In the genomic region with DNA sequence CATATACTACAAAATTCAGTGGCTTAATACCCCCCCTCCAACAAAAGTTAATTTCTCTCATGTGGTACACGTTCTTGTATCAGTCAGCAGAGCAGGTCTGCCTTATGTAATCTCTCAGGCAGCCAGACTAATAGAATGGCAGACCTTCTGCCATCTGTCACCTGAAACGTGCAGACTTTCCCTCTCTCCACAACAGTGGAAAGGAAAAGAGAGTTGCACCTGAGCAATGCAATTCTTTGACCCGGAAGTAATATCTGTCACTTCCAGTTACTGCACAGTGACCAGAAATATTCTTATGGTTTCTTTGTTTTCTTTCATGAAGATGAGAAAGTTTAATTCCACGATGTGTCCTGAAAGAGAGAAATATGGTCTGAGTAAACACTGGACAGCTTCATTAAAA, we compare ENCODE assay signal across 24 cellular contexts. TPM values are rescaled to one million over a fixed set of nuclear protein-coding genes. Genes with fewer than 3 reads are reported as not detected.
DNase-seq lines count a peak whose midpoint lies in the region; ATAC-seq, FAIRE-seq and TF ChIP-seq lines count a peak whose summit lies in the region.
"Had no signal": no experiment of that assay in that cellular context is flagged by ENCODE, and none has a peak within 500 bp of the region (broad histone marks: within the 10 kb centered on the region; RNA-seq: fewer than 3 reads in every experiment).

No MANE protein-coding gene starts in this region.

- WGBS in HepG2 (ENCODE audit: low lambda C conversion rate) = 9% methylated on average over 4 of the region's 4 CpGs
- WGBS in right lobe of liver (ENCODE audit: insufficient coverage, low coverage, low lambda C conversion rate, missing lambda C conversion rate) = 40% methylated on average over 4 of the region's 4 CpGs
- 0% methylated on average over 4 of the region's 4 CpGs for WGBS in K562 (ENCODE audit: insufficient coverage, low coverage, missing lambda C conversion rate)

- no peaks in the 10 kb centered on the region for H3K36me3 Mint-ChIP-seq in activated naive CD4-positive, alpha-beta T cell treated with anti-CD3 and anti-CD28 coated beads, Interleukin-2, amount 50 U/mL, for 72 hours
- H3K36me3 Mint-ChIP-seq: CD8-positive, alpha-beta memory T cell had no signal

- no peaks in the 10 kb centered on the region for H3K79me2 ChIP-seq in HepG2 (ENCODE audit: insufficient read depth, low read length)
- no peaks in the 10 kb centered on the region for H3K79me2 ChIP-seq in K562 (ENCODE audit: control insufficient read depth, insufficient read depth, low read length)

- intact Hi-C loops in HepG2 (cut with micrococcal nuclease; ENCODE audit: unreplicated experiment) = no loop called here
- intact Hi-C loops in right lobe of liver (cut with DNase I) = no loop called here
- intact Hi-C loops in K562 (cut with micrococcal nuclease) = no loop called here
- intact Hi-C loops in posterior vena cava (cut with DNase I) = no loop called here

- H3K9ac ChIP-seq in HepG2 (ENCODE audit: insufficient read depth, low read depth, low read length) (no peak overlapping the region), K562 (ENCODE audit: insufficient read depth in 1 of 2, low read depth in 2 of 2, low read length in 2 of 2) (no peak overlapping the region)
- H3K9ac ChIP-seq: GM23248 had no signal

- no peaks in the 10 kb centered on the region for H3K9me3 Mint-ChIP-seq in activated naive CD4-positive, alpha-beta T cell treated with anti-CD3 and anti-CD28 coated beads, Interleukin-2, amount 50 U/mL, for 72 hours
- H3K9me3 Mint-ChIP-seq: CD8-positive, alpha-beta memory T cell had no signal

- H3K9me3 ChIP-seq in HepG2 (ENCODE audit: low read length) (no peaks in the 10 kb centered on the region), right lobe of liver (no peaks in the 10 kb centered on the region), K562 (replicated peaks; ENCODE audit: control insufficient read depth, insufficient read depth, low read depth, low read length) (no peaks in the 10 kb centered on the region)
- H3K9me3 ChIP-seq: HAP-1, SJSA1 had no signal

- POLR2A ChIA-PET in HepG2 (lab: Yijun Ruan, JAX) (no interaction called here), K562 (lab: Yijun Ruan, JAX) (no interaction called here)

- H3K4me2 ChIP-seq in HepG2 (ENCODE audit: low read depth, low read length) = no peak overlapping the region
- no peak overlapping the region for H3K4me2 ChIP-seq in K562 (ENCODE audit: insufficient read depth, low read length)

- H3K36me3 ChIP-seq in HepG2 (replicated peaks in 1 of 2; ENCODE audit: control insufficient read depth in 1 of 2, insufficient read depth in 2 of 2, low read length in 2 of 2) (no peaks in the 10 kb centered on the region), right lobe of liver (no peaks in the 10 kb centered on the region), K562 (ENCODE audit: control insufficient read depth, insufficient read depth, low read length) (no peaks in the 10 kb centered on the region)
- H3K36me3 ChIP-seq: HAP-1, SJSA1 had no signal

- FAIRE-seq in HepG2 (lab: Jason Lieb, UNC) (no peak), K562 (lab: Jason Lieb, UNC) (no peak)
- FAIRE-seq: GM12878, GM19239 had no signal

- H3K4me1 ChIP-seq in HepG2 (ENCODE audit: insufficient read depth, low read length) (no peaks in the 10 kb centered on the region), right lobe of liver (no peaks in the 10 kb centered on the region), K562 (replicated peaks in 1 of 2; ENCODE audit: control insufficient read depth in 2 of 2, insufficient read depth in 2 of 2, low read length in 2 of 2) (no peaks in the 10 kb centered on the region)
- H3K4me1 ChIP-seq: HAP-1 had no signal

- no peak for TF ChIP-seq EP300 in HepG2 (IDR thresholded peaks at IDR 0.05; ENCODE audit: low read depth in 2 of 2, low read length in 2 of 2)
- TF ChIP-seq EP300 in HepG2 (CRISPR knock-in tag; IDR thresholded peaks at IDR 0.05; ENCODE audit: borderline replicate concordance) = no peak
- no peak for TF ChIP-seq EP300 in K562 (IDR thresholded peaks at IDR 0.05; ENCODE audit: low read length)

- H3K27ac Mint-ChIP-seq in activated naive CD4-positive, alpha-beta T cell treated with anti-CD3 and anti-CD28 coated beads, Interleukin-2, amount 50 U/mL, for 72 hours = no peak overlapping the region
- H3K27ac Mint-ChIP-seq: CD8-positive, alpha-beta memory T cell; T-helper 17 cell had no signal

- in situ Hi-C loops in HepG2 (cut with HindIII; ENCODE audit: extremely low pct_ligation_motif_present, low pct_unique_long_range_greater_than_20kb) = no loop called here
- in situ Hi-C loops in K562 (cut with MboI) = no loop called here

- DNase-seq in HepG2 (ENCODE audit: low spot score) (no peak), right lobe of liver (no peak), NCI-H2171 (lab: John Stamatoyannopoulos, UW) (peak; percentile 77), K562 (ENCODE audit: extremely low read depth in 1 of 4, low spot score in 3 of 4) (no peak), hippocampal formation (lab: John Stamatoyannopoulos, UW) (no peak), posterior vena cava (ENCODE audit: low spot score) (no peak)
- no peak for DNase-seq in activated naive CD4-positive, alpha-beta T cell treated with anti-CD3 and anti-CD28 coated beads, Interleukin-2, amount 50 U/mL, for 72 hours (ENCODE audit: low spot score in 2 of 2)
- DNase-seq: ACHN; CD8-positive, alpha-beta memory T cell; GF-D8; GM23248; NCI-H1048; NCI-H1436 treated with DMSO at 0.1 percent for 48 hours; NCI-H2081; NCI-H226; NCI-H774; T-helper 17 cell had no signal

- TF ChIP-seq RAD21 in HepG2 (CRISPR knock-in tag; IDR thresholded peaks at IDR 0.05) (no peak), K562 (CRISPR knock-in tag; conservative IDR thresholded peaks at IDR 0.05 in 1 of 2, IDR thresholded peaks at IDR 0.05 in 1 of 2) (no peak)

- H3K4me3 ChIP-seq in HepG2 (replicated peaks in 1 of 3; ENCODE audit: insufficient read depth in 1 of 3, low read depth in 2 of 3, low read length in 3 of 3) = no peak overlapping the region
- no peak overlapping the region for H3K4me3 ChIP-seq in right lobe of liver
- no peak overlapping the region for H3K4me3 ChIP-seq in K562
- H3K4me3 ChIP-seq: GM12878, GM23248, HAP-1, SJSA1 had no signal

- H3K27ac ChIP-seq in HepG2 (ENCODE audit: extremely low read length, insufficient read depth, low read length) (no peak overlapping the region), right lobe of liver (no peak overlapping the region), K562 (ENCODE audit: extremely low read depth, low read depth, low read length) (no peak overlapping the region)
- H3K27ac ChIP-seq: GM23248, SJSA1 had no signal

- no peaks in the 10 kb centered on the region for H3K9me1 ChIP-seq in K562 (ENCODE audit: control insufficient read depth, insufficient read depth, low read length)

- TF ChIP-seq POLR2A in HepG2 (IDR thresholded peaks at IDR 0.05; ENCODE audit: insufficient read depth in 1 of 2, low read depth in 2 of 2, low read length in 2 of 2) (no peak), right lobe of liver (IDR thresholded peaks at IDR 0.05) (no peak), K562 (conservative IDR thresholded peaks at IDR 0.05) (no peak)

- H2AFZ ChIP-seq in HepG2 (ENCODE audit: low read length) (no peak overlapping the region), K562 (ENCODE audit: low read depth, low read length) (no peak overlapping the region)
- H2AFZ ChIP-seq: GM23248 had no signal

- no peaks in the 10 kb centered on the region for H4K20me1 ChIP-seq in HepG2 (ENCODE audit: insufficient read depth, low read length)
- no peaks in the 10 kb centered on the region for H4K20me1 ChIP-seq in K562 (replicated peaks; ENCODE audit: control insufficient read depth, insufficient read depth, low read length)

- no peaks in the 10 kb centered on the region for H3K27me3 ChIP-seq in HepG2 (ENCODE audit: control insufficient read depth in 1 of 2, insufficient read depth in 2 of 2, low read length in 2 of 2)
- no peaks in the 10 kb centered on the region for H3K27me3 ChIP-seq in right lobe of liver
- H3K27me3 ChIP-seq in K562 (ENCODE audit: control insufficient read depth in 2 of 2, insufficient read depth in 2 of 2, low read length in 2 of 2) = no peaks in the 10 kb centered on the region
- H3K27me3 ChIP-seq: SJSA1 had no signal

- TF ChIP-seq CTCF in HepG2 (CRISPR knock-in tag; IDR thresholded peaks at IDR 0.05) (no peak), right lobe of liver (IDR thresholded peaks at IDR 0.05) (no peak), K562 (IDR thresholded peaks at IDR 0.05 in 2 of 3, conservative IDR thresholded peaks at IDR 0.05 in 1 of 3; ENCODE audit: insufficient read depth in 2 of 3, low read depth in 1 of 3, low read length in 3 of 3) (no peak)

- CTCF ChIA-PET in HepG2 (lab: Yijun Ruan, JAX; ENCODE audit: low intra/inter-chr PET ratio, low total read pairs) = no interaction called here
- CTCF ChIA-PET in K562 (lab: Yijun Ruan, JAX; ENCODE audit: low intra/inter-chr PET ratio) = no interaction called here

- ATAC-seq in HepG2 = no peak
- no peak for ATAC-seq in right lobe of liver
- ATAC-seq in K562 = no peak
- no peak for ATAC-seq in activated naive CD4-positive, alpha-beta T cell treated with anti-CD3 and anti-CD28 coated beads, Interleukin-2, amount 50 U/mL, for 72 hours
- ATAC-seq: GM12878, T-helper 17 cell had no signal

- BruUV-seq in HepG2 (replicated peaks; lab: Mats Ljungman, UMichigan) (no TSS peak), K562 (replicated peaks; lab: Mats Ljungman, UMichigan) (no TSS peak)

RNA-seq across cellular contexts. Expression of a gene that starts 14.4 kb away (rescaled TPM):
- total RNA-seq in HepG2 (2016; rRNA removed; fragmentation: Illumina TruSeq; extraction: Trizol) = not detected in 2 replicates
- total RNA-seq in HepG2 (2016; cell fraction: cytosol; rRNA removed; fragmentation: Illumina TruSeq; extraction: Trizol; ENCODE audit: low read depth) = not detected in 2 replicates
- not detected in 2 replicates for total RNA-seq in HepG2 (2016; cell fraction: insoluble cytoplasmic fraction; rRNA removed; fragmentation: Illumina TruSeq; extraction: Trizol)
- not detected in 2 replicates for total RNA-seq in HepG2 (2016; cell fraction: membrane; rRNA removed; fragmentation: Illumina TruSeq; extraction: Trizol)
- total RNA-seq in HepG2 (2016; cell fraction: nucleus; rRNA removed; fragmentation: Illumina TruSeq; extraction: Trizol) = not detected in 2 replicates
- polyA plus RNA-seq in HepG2 (2011; rRNA removed) = not detected in 2 replicates
- not detected in 2 replicates for polyA plus RNA-seq in HepG2 (2011; cell fraction: cytosol; rRNA removed)
- polyA plus RNA-seq in HepG2 (2011; cell fraction: nucleus; rRNA removed) = not detected in 2 replicates
- not detected in 2 replicates for polyA plus RNA-seq in HepG2 (2012)
- not detected in 2 replicates for polyA plus RNA-seq in HepG2 (2016; cell fraction: cytosol; fragmentation: Illumina TruSeq; extraction: Trizol; ENCODE audit: low read depth)
- polyA plus RNA-seq in HepG2 (2016; cell fraction: insoluble cytoplasmic fraction; fragmentation: Illumina TruSeq; extraction: Trizol; ENCODE audit: low read depth) = not detected in 2 replicates
- polyA plus RNA-seq in HepG2 (2016; cell fraction: membrane; fragmentation: Illumina TruSeq; extraction: Trizol; ENCODE audit: low read depth) = not detected in 2 replicates
- not detected in 2 replicates for polyA plus RNA-seq in HepG2 (2016; cell fraction: nucleus; fragmentation: Illumina TruSeq; extraction: Trizol; ENCODE audit: insufficient read depth, low read depth)
- polyA minus RNA-seq in HepG2 (2011; rRNA and poly(A)+ RNA removed; ENCODE audit: low replicate concordance) = not detected in 2 replicates
- polyA minus RNA-seq in HepG2 (2011; cell fraction: cytosol; rRNA and poly(A)+ RNA removed) = not detected in 2 replicates
- polyA minus RNA-seq in HepG2 (2011; cell fraction: nucleus; rRNA and poly(A)+ RNA removed) = not detected in 2 replicates
- total RNA-seq in right lobe of liver = not detected
- total RNA-seq in K562 (2011; cell fraction: chromatin; rRNA removed; ENCODE audit: low replicate concordance) = not detected in 2 replicates
- not detected in 2 replicates for total RNA-seq in K562 (2011; cell fraction: nucleolus; rRNA removed)
- not detected in 2 replicates for total RNA-seq in K562 (2011; cell fraction: nucleoplasm; rRNA removed)
- total RNA-seq in K562 (2014; rRNA removed) = not detected in 2 replicates
- not detected in 2 replicates for total RNA-seq in K562 (2014; rRNA removed; fragmentation: Illumina TruSeq; extraction: Trizol)
- not detected in 2 replicates for total RNA-seq in K562 (2015; rRNA removed; fragmentation: Illumina TruSeq; extraction: Trizol)
- not detected in 2 replicates for total RNA-seq in K562 (2021)
- not detected in 2 replicates for polyA plus RNA-seq in K562 (2011; rRNA removed)
- polyA plus RNA-seq in K562 (2011; cell fraction: cytosol; rRNA removed) = not detected in 2 replicates
- not detected in 2 replicates for polyA plus RNA-seq in K562 (2011; cell fraction: nucleus; rRNA removed)
- not detected in 2 replicates for polyA plus RNA-seq in K562 (2012)
- not detected in 2 replicates for polyA plus RNA-seq in K562 (2014; fragmentation: Illumina TruSeq; extraction: Trizol)
- not detected for polyA plus RNA-seq in K562 (2014; fragmentation: Nextera tagmentation; extraction: Ambion mirVana)
- polyA plus RNA-seq in K562 (2014; rRNA removed) = not detected in 2 replicates
- not detected in 2 replicates for polyA minus RNA-seq in K562 (2011; rRNA and poly(A)+ RNA removed)
- not detected in 2 replicates for polyA minus RNA-seq in K562 (2011; cell fraction: cytosol; rRNA and poly(A)+ RNA removed)
- not detected in 2 replicates for polyA minus RNA-seq in K562 (2011; cell fraction: nucleus; rRNA and poly(A)+ RNA removed)
- total RNA-seq in activated naive CD4-positive, alpha-beta T cell treated with anti-CD3 and anti-CD28 coated beads, Interleukin-2, amount 50 U/mL, for 72 hours = not detected
- not detected for total RNA-seq in posterior vena cava
- total RNA-seq: CD8-positive, alpha-beta memory T cell; Daoy; GM12878; GM23248; HT-29; MCF 10A; T-helper 17 cell had no signal
- polyA plus RNA-seq: CD8-positive, alpha-beta memory T cell; GM12878; GM23248 had no signal

RNA-seq across cellular contexts. Expression of a gene that starts 38.6 kb away (rescaled TPM):
- total RNA-seq in HepG2 (2016; rRNA removed; fragmentation: Illumina TruSeq; extraction: Trizol) (not detected in 2 replicates), right lobe of liver (not detected), K562 (2014; rRNA removed) (not detected in 2 replicates), K562 (2014; rRNA removed; fragmentation: Illumina TruSeq; extraction: Trizol) (not detected in 2 replicates), K562 (2015; rRNA removed; fragmentation: Illumina TruSeq; extraction: Trizol) (not detected in 2 replicates), K562 (2021) (not detected in 2 replicates), posterior vena cava (not detected)
- not detected in 2 replicates for total RNA-seq in HepG2 (2016; cell fraction: cytosol; rRNA removed; fragmentation: Illumina TruSeq; extraction: Trizol; ENCODE audit: low read depth)
- total RNA-seq in HepG2 (2016; cell fraction: insoluble cytoplasmic fraction; rRNA removed; fragmentation: Illumina TruSeq; extraction: Trizol) = not detected in 2 replicates
- total RNA-seq in HepG2 (2016; cell fraction: membrane; rRNA removed; fragmentation: Illumina TruSeq; extraction: Trizol) = not detected in 2 replicates
- not detected in 2 replicates for total RNA-seq in HepG2 (2016; cell fraction: nucleus; rRNA removed; fragmentation: Illumina TruSeq; extraction: Trizol)
- polyA plus RNA-seq in HepG2 (2011; rRNA removed) (not detected in 2 replicates), K562 (2011; rRNA removed) (not detected in 2 replicates), K562 (2014; fragmentation: Illumina TruSeq; extraction: Trizol) (not detected in 2 replicates), K562 (2014; fragmentation: Nextera tagmentation; extraction: Ambion mirVana) (not detected), K562 (2014; rRNA removed) (not detected in 2 replicates)
- polyA plus RNA-seq in HepG2 (2011; cell fraction: cytosol; rRNA removed) = not detected in 2 replicates
- not detected in 2 replicates for polyA plus RNA-seq in HepG2 (2011; cell fraction: nucleus; rRNA removed)
- not detected in 2 replicates for polyA plus RNA-seq in HepG2 (2012)
- polyA plus RNA-seq in HepG2 (2016; cell fraction: cytosol; fragmentation: Illumina TruSeq; extraction: Trizol; ENCODE audit: low read depth) = not detected in 2 replicates
- polyA plus RNA-seq in HepG2 (2016; cell fraction: insoluble cytoplasmic fraction; fragmentation: Illumina TruSeq; extraction: Trizol; ENCODE audit: low read depth) = not detected in 2 replicates
- not detected in 2 replicates for polyA plus RNA-seq in HepG2 (2016; cell fraction: membrane; fragmentation: Illumina TruSeq; extraction: Trizol; ENCODE audit: low read depth)
- not detected in 2 replicates for polyA plus RNA-seq in HepG2 (2016; cell fraction: nucleus; fragmentation: Illumina TruSeq; extraction: Trizol; ENCODE audit: insufficient read depth, low read depth)
- polyA minus RNA-seq in HepG2 (2011; rRNA and poly(A)+ RNA removed; ENCODE audit: low replicate concordance) = not detected in 2 replicates
- polyA minus RNA-seq in HepG2 (2011; cell fraction: cytosol; rRNA and poly(A)+ RNA removed) = not detected in 2 replicates
- not detected in 2 replicates for polyA minus RNA-seq in HepG2 (2011; cell fraction: nucleus; rRNA and poly(A)+ RNA removed)
- total RNA-seq in K562 (2011; cell fraction: chromatin; rRNA removed; ENCODE audit: low replicate concordance) = not detected in 2 replicates
- not detected in 2 replicates for total RNA-seq in K562 (2011; cell fraction: nucleolus; rRNA removed)
- not detected in 2 replicates for total RNA-seq in K562 (2011; cell fraction: nucleoplasm; rRNA removed)
- polyA plus RNA-seq in K562 (2011; cell fraction: cytosol; rRNA removed) = not detected in 2 replicates
- not detected in 2 replicates for polyA plus RNA-seq in K562 (2011; cell fraction: nucleus; rRNA removed)
- not detected in 2 replicates for polyA plus RNA-seq in K562 (2012)
- polyA minus RNA-seq in K562 (2011; rRNA and poly(A)+ RNA removed) = not detected in 2 replicates
- polyA minus RNA-seq in K562 (2011; cell fraction: cytosol; rRNA and poly(A)+ RNA removed) = not detected in 2 replicates
- not detected in 2 replicates for polyA minus RNA-seq in K562 (2011; cell fraction: nucleus; rRNA and poly(A)+ RNA removed)
- not detected for total RNA-seq in activated naive CD4-positive, alpha-beta T cell treated with anti-CD3 and anti-CD28 coated beads, Interleukin-2, amount 50 U/mL, for 72 hours
- total RNA-seq: CD8-positive, alpha-beta memory T cell; Daoy; GM12878; GM23248; HT-29; MCF 10A; T-helper 17 cell had no signal
- polyA plus RNA-seq: CD8-positive, alpha-beta memory T cell; GM12878; GM23248 had no signal
